In the genomic region with DNA sequence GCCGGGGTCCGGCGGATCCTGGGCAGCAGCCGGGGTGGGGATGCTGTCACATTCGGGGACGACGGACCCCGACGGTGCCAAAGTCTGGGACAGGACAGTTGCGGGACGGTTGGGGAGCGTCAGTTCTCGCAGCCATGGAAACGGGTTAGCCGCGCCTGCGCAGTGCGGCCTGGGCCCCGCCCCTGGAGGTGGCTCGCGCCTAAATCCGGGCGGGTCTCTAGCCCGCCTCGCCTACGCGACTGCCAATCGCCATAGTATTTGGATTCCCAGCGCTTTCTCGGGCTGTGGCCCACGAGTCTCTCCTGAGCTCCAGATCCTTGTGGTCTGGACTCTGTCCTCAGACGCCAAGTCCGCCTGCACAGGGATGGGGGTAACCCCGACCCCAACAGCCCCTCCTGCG, we compare ENCODE assay signal across 8 cellular contexts. TPM values are rescaled to one million over a fixed set of nuclear protein-coding genes. Genes with fewer than 3 reads are reported as not detected.
A peak's percentile ranks its signal among the peaks of the same experiment; 100 is the strongest.
DNase-seq lines count a peak whose midpoint lies in the region; ATAC-seq and TF ChIP-seq lines count a peak whose summit lies in the region.

A gene (minus strand): TSS at position 147 of the 400 bp plus-strand sequence. CDS start 153 bp downstream, outside the sequence.

- H3K27me3 Mint-ChIP-seq in natural killer cell (ENCODE audit: low read depth in 2 of 2), result no peaks in the 10 kb centered on the region
- no peaks in the 10 kb centered on the region for H3K27me3 Mint-ChIP-seq in stimulated activated naive CD8-positive, alpha-beta T cell treated with anti-CD3 and anti-CD28 coated beads, Interleukin-15, amount 100 ng/mL, for 72 hours

- no peaks in the 10 kb centered on the region for H3K9me3 Mint-ChIP-seq in natural killer cell
- no peaks in the 10 kb centered on the region for H3K9me3 Mint-ChIP-seq in stimulated activated naive CD8-positive, alpha-beta T cell treated with anti-CD3 and anti-CD28 coated beads, Interleukin-15, amount 100 ng/mL, for 72 hours

- TF ChIP-seq CTCF in epithelial cell of proximal tubule (conservative IDR thresholded peaks at IDR 0.05; ENCODE audit: low read depth, low read length), result no peak
- no peak for TF ChIP-seq CTCF in natural killer cell (IDR thresholded peaks at IDR 0.05)

- H3K4me3 ChIP-seq in epithelial cell of proximal tubule (ENCODE audit: low read depth, low read length), result peak within 1 kb of the TSS; percentile 66

- intact Hi-C loops in natural killer cell (cut with micrococcal nuclease), result no loop called here

- peak within 1 kb of the TSS; percentile 82 for H3K4me3 Mint-ChIP-seq in natural killer cell
- peak within 1 kb of the TSS; percentile 80 to 81 for H3K4me3 Mint-ChIP-seq in stimulated activated naive CD8-positive, alpha-beta T cell treated with anti-CD3 and anti-CD28 coated beads, Interleukin-15, amount 100 ng/mL, for 72 hours

- H3K27ac Mint-ChIP-seq in natural killer cell, result peak within 1 kb of the TSS in 1 of 2 donors; percentile 73
- no peak within 1 kb of the TSS for H3K27ac Mint-ChIP-seq in stimulated activated naive CD8-positive, alpha-beta T cell treated with anti-CD3 and anti-CD28 coated beads, Interleukin-15, amount 100 ng/mL, for 72 hours

- DNase-seq in Daoy (ENCODE audit: low read depth) (peak; percentile 70), NCI-H345 (lab: John Stamatoyannopoulos, UW) (peak; percentile 66), activated T-cell treated with anti-CD3 and anti-CD28 coated beads for 1 hour (ENCODE audit: low read depth) (peak; percentile 73), epithelial cell of proximal tubule (ENCODE audit: low read depth) (no peak), natural killer cell (peak; percentile 47), HuH-7 (ENCODE audit: low spot score) (no peak)
- peak; percentile 77 to 79 for DNase-seq in stimulated activated naive CD8-positive, alpha-beta T cell treated with anti-CD3 and anti-CD28 coated beads, Interleukin-15, amount 100 ng/mL, for 72 hours

- no peaks in the 10 kb centered on the region for H3K36me3 Mint-ChIP-seq in natural killer cell

- ATAC-seq in natural killer cell (no peak), HG03039 (IDR thresholded peaks at IDR 0.05; ENCODE audit: unreplicated experiment) (no peak)
- ATAC-seq in stimulated activated naive CD8-positive, alpha-beta T cell treated with anti-CD3 and anti-CD28 coated beads, Interleukin-15, amount 100 ng/mL, for 72 hours, result peak; percentile 26

- H3K4me1 Mint-ChIP-seq in natural killer cell, result peaks cover 38 to 87% of the 10 kb centered on the region in 2 donors
- peaks cover 77% of the 10 kb centered on the region for H3K4me1 Mint-ChIP-seq in stimulated activated naive CD8-positive, alpha-beta T cell treated with anti-CD3 and anti-CD28 coated beads, Interleukin-15, amount 100 ng/mL, for 72 hours

RNA-seq across cellular contexts. Expression of the gene that starts here (rescaled TPM):
- 0.06 and 0.17 TPM in 2 replicates for total RNA-seq in Daoy (2014; rRNA removed; shearing (Covaris generic))
- total RNA-seq in epithelial cell of proximal tubule (0.92 and 3.1 TPM in 2 replicates), natural killer cell (1 to 10 TPM; 3.0 to 6.3 (median 3.5) TPM)

Comparison
In these comparisons a context has a peak if more than half of its experiments do, and no peak if none do; other contexts are left out.
1. Peak in DNase-seq in Daoy; RNA of the gene not detected or under 1 TPM.
2. DNase-seq: peak in NCI-H345 (single experiment), activated T-cell treated with anti-CD3 and anti-CD28 coated beads for 1 hour (single experiment), natural killer cell (single experiment) and stimulated activated naive CD8-positive, alpha-beta T cell treated with anti-CD3 and anti-CD28 coated beads, Interleukin-15, amount 100 ng/mL, for 72 hours (2 of 2); none in epithelial cell of proximal tubule (single experiment) and HuH-7 (single experiment).